ENCODE assay signal across 18 cellular contexts in the genomic region with DNA sequence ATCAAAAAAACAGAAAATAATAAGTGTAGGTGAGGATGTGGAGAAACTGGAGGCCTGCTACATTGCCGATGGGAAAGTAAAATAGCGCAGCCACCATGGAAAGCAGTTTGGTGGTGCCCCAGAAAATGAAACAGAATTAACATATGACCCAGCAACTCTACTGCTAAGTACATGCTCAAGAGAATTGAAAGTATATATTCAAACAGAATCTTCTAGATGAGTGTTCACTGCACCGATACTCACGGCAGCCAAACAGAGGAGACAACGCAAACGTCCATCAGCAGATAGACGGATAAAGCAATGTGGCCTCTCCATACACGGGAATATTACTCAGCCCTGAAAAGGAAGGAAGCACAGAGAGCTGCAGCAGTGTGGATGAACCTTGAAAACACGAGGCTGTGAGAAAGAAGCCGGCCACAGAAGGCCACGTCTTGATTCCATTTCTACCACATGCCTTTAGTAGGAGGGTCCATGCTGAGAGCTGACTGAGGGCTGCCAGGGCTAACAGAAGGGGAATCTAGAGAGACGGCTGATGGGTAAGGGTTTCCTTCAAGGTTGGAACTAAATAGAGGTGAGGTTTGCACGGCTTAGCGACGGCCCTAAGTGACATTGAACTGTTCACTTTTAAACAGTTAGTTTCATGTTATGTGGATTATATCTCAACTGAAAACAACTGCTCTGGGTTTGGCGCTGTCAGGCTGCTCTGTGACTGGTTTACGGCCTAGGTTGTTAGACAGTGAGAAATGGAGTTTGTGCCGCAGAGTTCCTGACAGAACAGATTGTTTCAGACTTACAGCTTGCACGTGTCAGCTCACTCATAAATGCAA. TPM values are rescaled to one million over a fixed set of nuclear protein-coding genes. Genes with fewer than 3 reads are reported as not detected.
DNase-seq lines count a peak whose midpoint lies in the region; ATAC-seq, FAIRE-seq and TF ChIP-seq lines count a peak whose summit lies in the region.
"Had no signal": no experiment of that assay in that cellular context is flagged by ENCODE, and none has a peak within 500 bp of the region (broad histone marks: within the 10 kb centered on the region; RNA-seq: fewer than 3 reads in every experiment).

No MANE protein-coding gene starts in this region.

- peaks cover 64% of the 10 kb centered on the region for H3K36me3 Mint-ChIP-seq in activated CD8-positive, alpha-beta T cell treated with anti-CD3 and anti-CD28 coated beads, Interleukin-2, amount 10 ng/mL, durations not matched to agents 7 days and 5 days (ENCODE audit: low read depth)
- peaks cover 32% of the 10 kb centered on the region for H3K36me3 Mint-ChIP-seq in activated CD8-positive, alpha-beta T cell treated with anti-CD3 and anti-CD28 coated beads for 36 hours (ENCODE audit: low read depth)
- peaks cover 49% of the 10 kb centered on the region for H3K36me3 Mint-ChIP-seq in T-helper 2 cell treated with Interferon-gamma antibody and Interleukin-4, amounts not matched to agents 5 μg/mL and 100 μg/mL, for 36 hours (ENCODE audit: low read depth)
- H3K36me3 Mint-ChIP-seq: CD14-positive monocyte had no signal

- ATAC-seq in activated CD8-positive, alpha-beta T cell treated with anti-CD3 and anti-CD28 coated beads, Interleukin-2, amount 10 ng/mL, durations not matched to agents 7 days and 5 days, result no peak
- ATAC-seq in activated CD8-positive, alpha-beta T cell treated with anti-CD3 and anti-CD28 coated beads for 36 hours, result no peak
- no peak for ATAC-seq in GM21576 (IDR thresholded peaks at IDR 0.05; ENCODE audit: unreplicated experiment)

- no peak overlapping the region for H3K4me3 ChIP-seq in osteoblast (ENCODE audit: insufficient read depth, low read length)

- H3K36me3 ChIP-seq in osteoblast (ENCODE audit: insufficient read depth, low read length), result peaks cover 58% of the 10 kb centered on the region

- H4K20me1 ChIP-seq in osteoblast (ENCODE audit: insufficient read depth, low read length), result no peaks in the 10 kb centered on the region

- H3K4me1 Mint-ChIP-seq in activated CD8-positive, alpha-beta T cell treated with anti-CD3 and anti-CD28 coated beads, Interleukin-2, amount 10 ng/mL, durations not matched to agents 7 days and 5 days (ENCODE audit: low read depth), result peaks cover 29% of the 10 kb centered on the region
- peaks cover 10% of the 10 kb centered on the region for H3K4me1 Mint-ChIP-seq in activated CD8-positive, alpha-beta T cell treated with anti-CD3 and anti-CD28 coated beads for 36 hours (ENCODE audit: low read depth)
- H3K4me1 Mint-ChIP-seq in T-helper 2 cell treated with Interferon-gamma antibody and Interleukin-4, amounts not matched to agents 5 μg/mL and 100 μg/mL, for 36 hours (ENCODE audit: low read depth), result peaks cover 31% of the 10 kb centered on the region
- H3K4me1 Mint-ChIP-seq: CD14-positive monocyte had no signal

- no peak for FAIRE-seq in GM12891 (lab: Jason Lieb, UNC)

- CTCF ChIA-PET in activated CD8-positive, alpha-beta T cell treated with anti-CD3 and anti-CD28 coated beads, Interleukin-2, amount 10 ng/mL, durations not matched to agents 7 days and 5 days (lab: Charles Lee), result interaction anchor here (1.0 to 1.6 kb wide), 2 partner anchors 14 to 95 kb away, joined by 3 to 4 read pairs; no protein-coding TSS in a partner anchor
- CTCF ChIA-PET in activated CD8-positive, alpha-beta T cell treated with anti-CD3 and anti-CD28 coated beads for 36 hours (lab: Charles Lee), result interaction anchor here (2.5 kb wide), 1 partner anchor 35 kb away, joined by 8 read pairs; no protein-coding TSS in a partner anchor

- no peak overlapping the region for H3K27ac ChIP-seq in osteoblast (ENCODE audit: low read depth, low read length)

- TF ChIP-seq CTCF in activated CD8-positive, alpha-beta T cell treated with anti-CD3 and anti-CD28 coated beads for 36 hours (IDR thresholded peaks at IDR 0.05), result no peak
- TF ChIP-seq CTCF in osteoblast (IDR thresholded peaks at IDR 0.05; ENCODE audit: extremely low read depth, low read depth, low read length) (no peak), GM20000 (IDR thresholded peaks at IDR 0.05; ENCODE audit: extremely low read depth, missing control alignments) (no peak)

- POLR2A ChIA-PET in activated CD8-positive, alpha-beta T cell treated with anti-CD3 and anti-CD28 coated beads, Interleukin-2, amount 10 ng/mL, durations not matched to agents 7 days and 5 days (lab: Charles Lee), result interaction anchor here (0.7 kb wide), 1 partner anchor 132 kb away, joined by 3 read pairs; no protein-coding TSS in a partner anchor
- POLR2A ChIA-PET in activated CD8-positive, alpha-beta T cell treated with anti-CD3 and anti-CD28 coated beads for 36 hours (lab: Charles Lee), result interaction anchor here (1.0 kb wide), 1 partner anchor 11 kb away, joined by 3 read pairs; no protein-coding TSS in a partner anchor

- no peak overlapping the region for H3K4me3 Mint-ChIP-seq in activated CD8-positive, alpha-beta T cell treated with anti-CD3 and anti-CD28 coated beads, Interleukin-2, amount 10 ng/mL, durations not matched to agents 7 days and 5 days
- no peak overlapping the region for H3K4me3 Mint-ChIP-seq in activated CD8-positive, alpha-beta T cell treated with anti-CD3 and anti-CD28 coated beads for 36 hours
- no peak overlapping the region for H3K4me3 Mint-ChIP-seq in T-helper 2 cell treated with Interferon-gamma antibody and Interleukin-4, amounts not matched to agents 5 μg/mL and 100 μg/mL, for 36 hours
- H3K4me3 Mint-ChIP-seq: CD14-positive monocyte, H9 had no signal

- no peaks in the 10 kb centered on the region for H3K27me3 ChIP-seq in osteoblast (ENCODE audit: insufficient read depth, low read length)

- H3K4me1 ChIP-seq in osteoblast (ENCODE audit: insufficient read depth, low read length), result no peaks in the 10 kb centered on the region

- H3K4me2 ChIP-seq in osteoblast (ENCODE audit: insufficient read depth, low read length), result no peak overlapping the region

- no peak overlapping the region for H2AFZ ChIP-seq in osteoblast (ENCODE audit: low read length)

- intact Hi-C loops in activated CD8-positive, alpha-beta T cell treated with anti-CD3 and anti-CD28 coated beads for 36 hours (cut with micrococcal nuclease), result no loop called here

- TF ChIP-seq POLR2A in GM12891 (IDR thresholded peaks at IDR 0.05; ENCODE audit: low read depth, low read length), result no peak

- peaks cover 73% of the 10 kb centered on the region for H3K79me2 ChIP-seq in osteoblast (ENCODE audit: insufficient read depth, low read length)

- peak overlapping the region; percentile 2 for H3K27ac Mint-ChIP-seq in activated CD8-positive, alpha-beta T cell treated with anti-CD3 and anti-CD28 coated beads, Interleukin-2, amount 10 ng/mL, durations not matched to agents 7 days and 5 days
- no peak overlapping the region for H3K27ac Mint-ChIP-seq in activated CD8-positive, alpha-beta T cell treated with anti-CD3 and anti-CD28 coated beads for 36 hours
- H3K27ac Mint-ChIP-seq in T-helper 2 cell treated with Interferon-gamma antibody and Interleukin-4, amounts not matched to agents 5 μg/mL and 100 μg/mL, for 36 hours, result peak overlapping the region; percentile 23
- H3K27ac Mint-ChIP-seq: CD14-positive monocyte had no signal

- no peaks in the 10 kb centered on the region for H3K27me3 Mint-ChIP-seq in activated CD8-positive, alpha-beta T cell treated with anti-CD3 and anti-CD28 coated beads, Interleukin-2, amount 10 ng/mL, durations not matched to agents 7 days and 5 days (ENCODE audit: low read depth)
- peaks cover 1% of the 10 kb centered on the region for H3K27me3 Mint-ChIP-seq in activated CD8-positive, alpha-beta T cell treated with anti-CD3 and anti-CD28 coated beads for 36 hours
- no peaks in the 10 kb centered on the region for H3K27me3 Mint-ChIP-seq in T-helper 2 cell treated with Interferon-gamma antibody and Interleukin-4, amounts not matched to agents 5 μg/mL and 100 μg/mL, for 36 hours (ENCODE audit: low read depth)

- DNase-seq in activated CD8-positive, alpha-beta T cell treated with anti-CD3 and anti-CD28 coated beads, Interleukin-2, amount 10 ng/mL, durations not matched to agents 7 days and 5 days, result no peak
- no peak for DNase-seq in activated CD8-positive, alpha-beta T cell treated with anti-CD3 and anti-CD28 coated beads for 36 hours
- DNase-seq in GM12891 (ENCODE audit: insufficient read length, low spot score), result no peak
- peak; percentile 3 for DNase-seq in T-helper 2 cell treated with Interferon-gamma antibody and Interleukin-4, amounts not matched to agents 5 μg/mL and 100 μg/mL, for 36 hours (ENCODE audit: low spot score)
- peak; percentile 32 for DNase-seq in osteoblast (ENCODE audit: insufficient read length, low spot score, missing footprints)
- DNase-seq in GM20000 (ENCODE audit: low spot score), result no peak
- no peak for DNase-seq in nucleus accumbens (lab: John Stamatoyannopoulos, UW)
- DNase-seq: GF-D8; KG1; NCI-H1417 treated with DMSO at 0.1 percent for 48 hours; NCI-H2029; NCI-H2171; NCI-H446; NK-92 treated with Interleukin-12 subunit alpha and Interleukin-12 subunit beta, amount 100 ng/mL, for 24 hours; SIG-M5 had no signal

- H3K9me3 ChIP-seq in osteoblast (ENCODE audit: low read depth, low read length), result no peaks in the 10 kb centered on the region

- no peaks in the 10 kb centered on the region for H3K9me3 Mint-ChIP-seq in activated CD8-positive, alpha-beta T cell treated with anti-CD3 and anti-CD28 coated beads, Interleukin-2, amount 10 ng/mL, durations not matched to agents 7 days and 5 days (ENCODE audit: insufficient read depth)
- no peaks in the 10 kb centered on the region for H3K9me3 Mint-ChIP-seq in activated CD8-positive, alpha-beta T cell treated with anti-CD3 and anti-CD28 coated beads for 36 hours
- H3K9me3 Mint-ChIP-seq in T-helper 2 cell treated with Interferon-gamma antibody and Interleukin-4, amounts not matched to agents 5 μg/mL and 100 μg/mL, for 36 hours, result no peaks in the 10 kb centered on the region
- H3K9me3 Mint-ChIP-seq: H9 had no signal

TF ChIP-seq in GM12891, 5 proteins besides CTCF, POLR2A, EP300 and RAD21:
- no peak for TF ChIP-seq POU2F2 (IDR thresholded peaks at IDR 0.05; ENCODE audit: low read depth, low read length)
- 0 out of 2 replicates have a peak, but pooled peaks have one; percentile 20 for TF ChIP-seq POLR2AphosphoS5 (IDR thresholded peaks at IDR 0.05; ENCODE audit: low read depth, low read length)

RNA-seq across cellular contexts. Expression of a gene that starts 29.8 kb away (rescaled TPM):
- 10 to 100 TPM; 56.1 to 57.2 TPM for total RNA-seq in activated CD8-positive, alpha-beta T cell treated with anti-CD3 and anti-CD28 coated beads, Interleukin-2, amount 10 ng/mL, durations not matched to agents 7 days and 5 days
- total RNA-seq in activated CD8-positive, alpha-beta T cell treated with anti-CD3 and anti-CD28 coated beads for 36 hours, result 10 to 100 TPM; 26.3 to 27.9 TPM
- 33.3 TPM for polyA plus RNA-seq in GM12891 (2012; ENCODE audit: low read depth, missing spikeins)
- 52.2 and 54.6 TPM in 2 replicates for total RNA-seq in osteoblast

Comparison
In these comparisons a context has a peak if more than half of its experiments do, and no peak if none do; other contexts are left out.
1. DNase-seq: peak in T-helper 2 cell treated with Interferon-gamma antibody and Interleukin-4, amounts not matched to agents 5 μg/mL and 100 μg/mL, for 36 hours (single experiment) and osteoblast (single experiment); none in activated CD8-positive, alpha-beta T cell treated with anti-CD3 and anti-CD28 coated beads, Interleukin-2, amount 10 ng/mL, durations not matched to agents 7 days and 5 days (single experiment), activated CD8-positive, alpha-beta T cell treated with anti-CD3 and anti-CD28 coated beads for 36 hours (single experiment), GM12891 (single experiment), GM20000 (single experiment) and nucleus accumbens (0 of 56).